ENCODE assay signal across 8 cellular contexts in genomic region chrX:147912093-147912801, GRCh38. TPM values are rescaled to one million over a fixed set of nuclear protein-coding genes. Genes with fewer than 3 reads are reported as not detected.
DNase-seq lines count a peak whose midpoint lies in the region; ATAC-seq and TF ChIP-seq lines count a peak whose summit lies in the region.

No MANE protein-coding gene starts in this region.

- POLR2A ChIA-PET in CD8-positive, alpha-beta memory T cell (lab: Charles Lee) = interaction anchor here (1.0 to 1.3 kb wide), 3 partner anchors 1593 to 1628 kb away, joined by 3 to 4 read pairs (median 4); partner anchors contain the start of genes EOLA1 and IDS
- POLR2A ChIA-PET in PC-3 (lab: Charles Lee; ENCODE audit: unreplicated experiment) = no interaction called here
- POLR2A ChIA-PET in activated naive CD8-positive, alpha-beta T cell treated with anti-CD3 and anti-CD28 coated beads, Interleukin-2, amount 10 ng/mL, durations not matched to agents 7 days and 5 days (lab: Charles Lee) = interaction anchor here (1.0 to 1.8 kb wide), 4 partner anchors 10 to 16 kb away, joined by 3 to 5 read pairs (median 4); no protein-coding TSS in a partner anchor

- peaks cover 17% of the 10 kb centered on the region for H4K20me1 ChIP-seq in PC-3 (ENCODE audit: low read length)

- H3K36me3 ChIP-seq in CD8-positive, alpha-beta memory T cell (ENCODE audit: insufficient read depth, low read length) = no peaks in the 10 kb centered on the region
- no peaks in the 10 kb centered on the region for H3K36me3 ChIP-seq in PC-3 (ENCODE audit: low read depth, low read length)

- H3K27ac Mint-ChIP-seq in CD8-positive, alpha-beta memory T cell = peak overlapping the region; percentile 91 to 98 (median 94)
- H3K27ac Mint-ChIP-seq in activated naive CD8-positive, alpha-beta T cell treated with anti-CD3 and anti-CD28 coated beads, Interleukin-2, amount 10 ng/mL, durations not matched to agents 7 days and 5 days = peak overlapping the region; percentile 99
- peak overlapping the region; percentile 89 for H3K27ac Mint-ChIP-seq in osteocyte (ENCODE audit: unreplicated experiment)

- H3K79me2 ChIP-seq in PC-3 (ENCODE audit: low read length) = peaks cover 52% of the 10 kb centered on the region

- peak overlapping the region; percentile 80 for H3K4me3 ChIP-seq in CD8-positive, alpha-beta memory T cell (ENCODE audit: low read length)
- H3K4me3 ChIP-seq in PC-3 (ENCODE audit: low read length) = peak overlapping the region; percentile 96

- H3K9ac ChIP-seq in PC-3 (ENCODE audit: low read length) = peak overlapping the region; percentile 87

- H3K4me1 ChIP-seq in CD8-positive, alpha-beta memory T cell (ENCODE audit: insufficient read depth, low read length) = peaks cover 35% of the 10 kb centered on the region
- H3K4me1 ChIP-seq in PC-3 (ENCODE audit: insufficient read depth, low read length) = peaks cover 15% of the 10 kb centered on the region

- no peaks in the 10 kb centered on the region for H3K9me3 ChIP-seq in CD8-positive, alpha-beta memory T cell (ENCODE audit: low read length)
- H3K9me3 ChIP-seq in PC-3 (ENCODE audit: low read length) = no peaks in the 10 kb centered on the region

- DNase-seq in CD8-positive, alpha-beta memory T cell = peak in 3 of 5 donors; percentile 0 to 47 (median 23)
- DNase-seq in GM19238 (ENCODE audit: insufficient read length, low spot score) = peak; percentile 11
- DNase-seq in PC-3 = peak; percentile 49
- DNase-seq in activated naive CD8-positive, alpha-beta T cell treated with anti-CD3 and anti-CD28 coated beads, Interleukin-2, amount 10 ng/mL, durations not matched to agents 7 days and 5 days = peak; percentile 56
- DNase-seq in Right ventricle myocardium superior = peak; percentile 38
- DNase-seq in osteocyte (ENCODE audit: extremely low spot score, unreplicated experiment) = peak; percentile 84
- DNase-seq in NCI-H446 treated with DMSO at 0.1 percent for 48 hours (lab: John Stamatoyannopoulos, UW) = no peak

- CTCF ChIA-PET in CD8-positive, alpha-beta memory T cell (lab: Charles Lee) = no interaction called here
- CTCF ChIA-PET in PC-3 (lab: Charles Lee) = no interaction called here

- BruUV-seq in PC-3 (replicated peaks; lab: Mats Ljungman, UMichigan) = no TSS peak

- peak overlapping the region; percentile 89 to 99 (median 97) for H3K4me3 Mint-ChIP-seq in CD8-positive, alpha-beta memory T cell
- H3K4me3 Mint-ChIP-seq in activated naive CD8-positive, alpha-beta T cell treated with anti-CD3 and anti-CD28 coated beads, Interleukin-2, amount 10 ng/mL, durations not matched to agents 7 days and 5 days = peak overlapping the region; percentile 97
- H3K4me3 Mint-ChIP-seq in osteocyte (ENCODE audit: unreplicated experiment) = peak overlapping the region; percentile 92

- H3K27me3 Mint-ChIP-seq in CD8-positive, alpha-beta memory T cell = peaks cover 0 to 4% of the 10 kb centered on the region in 2 donors
- no peaks in the 10 kb centered on the region for H3K27me3 Mint-ChIP-seq in activated naive CD8-positive, alpha-beta T cell treated with anti-CD3 and anti-CD28 coated beads, Interleukin-2, amount 10 ng/mL, durations not matched to agents 7 days and 5 days
- no peaks in the 10 kb centered on the region for H3K27me3 Mint-ChIP-seq in osteocyte (ENCODE audit: unreplicated experiment)

- peak; percentile 14; the same call in 1 of the 2 replicates for TF ChIP-seq CTCF in PC-3 (conservative IDR thresholded peaks at IDR 0.05; ENCODE audit: low read depth, low read length)
- no peak for TF ChIP-seq CTCF in osteocyte (IDR thresholded peaks at IDR 0.05)

- H3F3A ChIP-seq in PC-3 (ENCODE audit: low read length, unreplicated experiment) = no peaks in the 10 kb centered on the region

- H3K27me3 ChIP-seq in CD8-positive, alpha-beta memory T cell (ENCODE audit: insufficient read depth, low read length, poor library complexity, severe bottlenecking) = no peaks in the 10 kb centered on the region
- no peaks in the 10 kb centered on the region for H3K27me3 ChIP-seq in PC-3 (ENCODE audit: low read length)

- peak overlapping the region; percentile 94 for H3K4me2 ChIP-seq in PC-3 (ENCODE audit: low read length)

- peaks cover 0 to 3% (median 0%) of the 10 kb centered on the region in 3 donors for H3K36me3 Mint-ChIP-seq in CD8-positive, alpha-beta memory T cell
- peaks cover 4% of the 10 kb centered on the region for H3K36me3 Mint-ChIP-seq in activated naive CD8-positive, alpha-beta T cell treated with anti-CD3 and anti-CD28 coated beads, Interleukin-2, amount 10 ng/mL, durations not matched to agents 7 days and 5 days
- no peaks in the 10 kb centered on the region for H3K36me3 Mint-ChIP-seq in osteocyte (ENCODE audit: unreplicated experiment)

- ATAC-seq in HG03175 (IDR thresholded peaks at IDR 0.05; ENCODE audit: unreplicated experiment) (peak; percentile 34), PC-3 (peak; percentile 52), Right ventricle myocardium superior (ENCODE audit: poor library complexity) (peak; percentile 53)
- peak; percentile 43 for ATAC-seq in activated naive CD8-positive, alpha-beta T cell treated with anti-CD3 and anti-CD28 coated beads, Interleukin-2, amount 10 ng/mL, durations not matched to agents 7 days and 5 days (ENCODE audit: low read depth)

- peak overlapping the region; percentile 81 for H3K27ac ChIP-seq in CD8-positive, alpha-beta memory T cell (ENCODE audit: low read depth, low read length)
- peak overlapping the region; percentile 43 for H3K27ac ChIP-seq in PC-3 (ENCODE audit: low read length)

- H3K9me2 ChIP-seq in PC-3 (replicated peaks; ENCODE audit: low read length) = no peaks in the 10 kb centered on the region

- H3K9me3 Mint-ChIP-seq in CD8-positive, alpha-beta memory T cell = no peaks in the 10 kb centered on the region
- H3K9me3 Mint-ChIP-seq in activated naive CD8-positive, alpha-beta T cell treated with anti-CD3 and anti-CD28 coated beads, Interleukin-2, amount 10 ng/mL, durations not matched to agents 7 days and 5 days = no peaks in the 10 kb centered on the region
- H3K9me3 Mint-ChIP-seq in osteocyte (ENCODE audit: unreplicated experiment) = peaks cover 7% of the 10 kb centered on the region

- H3K4me1 Mint-ChIP-seq in CD8-positive, alpha-beta memory T cell = peaks cover 39 to 53% (median 52%) of the 10 kb centered on the region in 3 donors
- peaks cover 27% of the 10 kb centered on the region for H3K4me1 Mint-ChIP-seq in activated naive CD8-positive, alpha-beta T cell treated with anti-CD3 and anti-CD28 coated beads, Interleukin-2, amount 10 ng/mL, durations not matched to agents 7 days and 5 days
- peaks cover 35% of the 10 kb centered on the region for H3K4me1 Mint-ChIP-seq in osteocyte (ENCODE audit: unreplicated experiment)

- H2AFZ ChIP-seq in PC-3 (ENCODE audit: low read length) = peak overlapping the region; percentile 84

- intact Hi-C loops in PC-3 (cut with micrococcal nuclease) (no loop called here), Right ventricle myocardium superior (cut with DNase I) (no loop called here)

RNA-seq across cellular contexts. Expression of gene FMR1, which starts 0.5 kb away (rescaled TPM):
- total RNA-seq in CD8-positive, alpha-beta memory T cell = 10 to 100 TPM; 38.7 to 42.7 TPM
- polyA plus RNA-seq in CD8-positive, alpha-beta memory T cell = 7.2 TPM
- 24.4 and 37.7 TPM in 2 replicates for total RNA-seq in PC-3 (2014; rRNA removed)
- 10 to 100 TPM; 62.9 to 65.0 TPM for total RNA-seq in activated naive CD8-positive, alpha-beta T cell treated with anti-CD3 and anti-CD28 coated beads, Interleukin-2, amount 10 ng/mL, durations not matched to agents 7 days and 5 days
- total RNA-seq in Right ventricle myocardium superior = 25.7 TPM
- 59.8 and 63.4 TPM in 2 replicates for total RNA-seq in osteocyte
